In genomic region chr11:112163875-112164521, GRCh38 we compare ENCODE assay signal across 10 cellular contexts. TPM values are rescaled to one million over a fixed set of nuclear protein-coding genes. Genes with fewer than 3 reads are reported as not detected.
DNase-seq lines count a peak whose midpoint lies in the region; ATAC-seq, FAIRE-seq and TF ChIP-seq lines count a peak whose summit lies in the region.
"Had no signal": no experiment of that assay in that cellular context is flagged by ENCODE, and none has a peak within 500 bp of the region (broad histone marks: within the 10 kb centered on the region; RNA-seq: fewer than 3 reads in every experiment).

Gene IL18, minus strand, starts transcription at chr11:112164094. Its CDS starts 9,041 bp downstream, at chr11:112155053.

- H3K4me1 ChIP-seq in K562 (replicated peaks in 1 of 2; ENCODE audit: control insufficient read depth in 2 of 2, insufficient read depth in 2 of 2, low read length in 2 of 2) (peaks cover 8% of the 10 kb centered on the region in 2 experiments; a peak in 2 of 5 replicates), left lung (peaks cover 0 to 34% of the 10 kb centered on the region in 2 donors), tibial artery (no peaks in the 10 kb centered on the region)

- H3K36me3 Mint-ChIP-seq in T-helper 17 cell (ENCODE audit: low read depth) (peaks cover 13% of the 10 kb centered on the region), glutamatergic neuron (ENCODE audit: unreplicated experiment) (no peaks in the 10 kb centered on the region)

- no peak for TF ChIP-seq EP300 in K562 (IDR thresholded peaks at IDR 0.05; ENCODE audit: low read length)

- no peaks in the 10 kb centered on the region for H4K20me1 ChIP-seq in K562 (replicated peaks; ENCODE audit: control insufficient read depth, insufficient read depth, low read length)

- intact Hi-C loops in K562 (cut with micrococcal nuclease), result no loop called here
- intact Hi-C loops in left lung (cut with DNase I), result no loop called here
- intact Hi-C loops in tibial artery (cut with DNase I; ENCODE audit: low total_unique reads), result no loop called here

- H3K36me3 ChIP-seq in K562 (ENCODE audit: control insufficient read depth, insufficient read depth, low read length) (no peaks in the 10 kb centered on the region), left lung (no peaks in the 10 kb centered on the region), tibial artery (no peaks in the 10 kb centered on the region)

- DNase-seq in SIG-M5 treated with dmso at 0.1 percent for 504 hours (lab: John Stamatoyannopoulos, UW; ENCODE audit: unreplicated experiment) (peak; percentile 55), SIG-M5 (lab: John Stamatoyannopoulos, UW) (no peak), K562 (ENCODE audit: extremely low read depth in 1 of 4, low spot score in 3 of 4) (peak; percentile 22 to 55 (median 41)), left lung (peak; percentile 78 to 86), tibial artery (peak; percentile 41 to 67), T-helper 17 cell (no peak), glutamatergic neuron (no peak)

- H3K4me1 Mint-ChIP-seq in T-helper 17 cell, result peaks cover 13% of the 10 kb centered on the region
- no peaks in the 10 kb centered on the region for H3K4me1 Mint-ChIP-seq in glutamatergic neuron (ENCODE audit: low read depth, unreplicated experiment)

- H3K9me1 ChIP-seq in K562 (ENCODE audit: control insufficient read depth, insufficient read depth, low read length), result no peaks in the 10 kb centered on the region

- TF ChIP-seq CTCF in K562 (IDR thresholded peaks at IDR 0.05 in 2 of 3, conservative IDR thresholded peaks at IDR 0.05 in 1 of 3; ENCODE audit: insufficient read depth in 2 of 3, low read depth in 1 of 3, low read length in 3 of 3) (no peak), left lung (IDR thresholded peaks at IDR 0.05) (no peak), tibial artery (IDR thresholded peaks at IDR 0.05) (no peak), glutamatergic neuron (IDR thresholded peaks at IDR 0.05; ENCODE audit: partially characterized antibody, unreplicated experiment) (no peak)

- H3K27me3 Mint-ChIP-seq in T-helper 17 cell, result peaks cover 30% of the 10 kb centered on the region
- peaks cover 3% of the 10 kb centered on the region for H3K27me3 Mint-ChIP-seq in glutamatergic neuron (ENCODE audit: unreplicated experiment)

- peak; percentile 42; the same call in 1 of the 2 replicates for TF ChIP-seq POLR2A in K562 (conservative IDR thresholded peaks at IDR 0.05)

- ATAC-seq in K562 (peak; percentile 89), left lung (peak; percentile 92), T-helper 17 cell (no peak), GM21528 (IDR thresholded peaks at IDR 0.05; ENCODE audit: low FRiP score, unreplicated experiment) (no peak)

- peak within 1 kb of the TSS; percentile 72 for H3K4me2 ChIP-seq in K562 (ENCODE audit: insufficient read depth, low read length)

- H3K9ac ChIP-seq in K562 (ENCODE audit: insufficient read depth in 1 of 2, low read depth in 2 of 2, low read length in 2 of 2), result peak within 1 kb of the TSS; percentile 38 to 72

- H2AFZ ChIP-seq in K562 (ENCODE audit: low read depth, low read length), result peak within 1 kb of the TSS; percentile 85

- H3K79me2 ChIP-seq in K562 (ENCODE audit: control insufficient read depth, insufficient read depth, low read length), result no peaks in the 10 kb centered on the region

- TF ChIP-seq RAD21 in K562 (CRISPR knock-in tag; conservative IDR thresholded peaks at IDR 0.05 in 1 of 2, IDR thresholded peaks at IDR 0.05 in 1 of 2), result no peak

- H3K27ac Mint-ChIP-seq in T-helper 17 cell (no peak within 1 kb of the TSS), glutamatergic neuron (ENCODE audit: unreplicated experiment) (no peak within 1 kb of the TSS)

- FAIRE-seq in K562 (lab: Jason Lieb, UNC), result peak; percentile 15

- BruUV-seq in K562 (replicated peaks; lab: Mats Ljungman, UMichigan), result no TSS peak

- POLR2A ChIA-PET in K562 (lab: Yijun Ruan, JAX), result interaction anchor here (0.6 to 1.4 kb wide), 4 partner anchors 9 to 112 kb away, joined by 3 to 4 read pairs (median 4); partner anchors contain the start of gene BCO2

- H3K9me3 ChIP-seq in K562 (replicated peaks; ENCODE audit: control insufficient read depth, insufficient read depth, low read depth, low read length) (no peaks in the 10 kb centered on the region), left lung (no peaks in the 10 kb centered on the region), tibial artery (no peaks in the 10 kb centered on the region), T-helper 17 cell (ENCODE audit: control insufficient read depth, low read length, poor library complexity, severe bottlenecking) (no peaks in the 10 kb centered on the region)

- no peaks in the 10 kb centered on the region for H3K27me3 ChIP-seq in K562 (ENCODE audit: control insufficient read depth in 2 of 2, insufficient read depth in 2 of 2, low read length in 2 of 2)
- no peaks in the 10 kb centered on the region for H3K27me3 ChIP-seq in left lung
- no peaks in the 10 kb centered on the region for H3K27me3 ChIP-seq in tibial artery

- CTCF ChIA-PET in K562 (lab: Yijun Ruan, JAX; ENCODE audit: low intra/inter-chr PET ratio), result interaction anchor here (0.7 kb wide), 1 partner anchor 64 kb away, joined by 3 read pairs; no protein-coding TSS in a partner anchor

- H3K9me3 Mint-ChIP-seq in glutamatergic neuron (ENCODE audit: unreplicated experiment), result no peaks in the 10 kb centered on the region

- 23% methylated on average over 12 of the region's 12 CpGs for WGBS in K562 (ENCODE audit: insufficient coverage, low coverage, missing lambda C conversion rate)

- in situ Hi-C loops in K562 (cut with MboI), result no loop called here

- peak within 1 kb of the TSS; percentile 7; the same call in 1 of the 3 replicates for H3K27ac ChIP-seq in K562 (ENCODE audit: extremely low read depth, low read depth, low read length)
- H3K27ac ChIP-seq in left lung, result peak within 1 kb of the TSS; percentile 42 to 75
- H3K27ac ChIP-seq in tibial artery, result no peak within 1 kb of the TSS

- H3K4me3 ChIP-seq in K562 (peak within 1 kb of the TSS; percentile 17), left lung (peak within 1 kb of the TSS; percentile 17 to 30), tibial artery (peak within 1 kb of the TSS; percentile 7 to 18)

- H3K4me3 Mint-ChIP-seq in T-helper 17 cell, result no peak within 1 kb of the TSS
- H3K4me3 Mint-ChIP-seq in glutamatergic neuron (ENCODE audit: unreplicated experiment), result no peak within 1 kb of the TSS

TF ChIP-seq in K562, 482 proteins besides CTCF, POLR2A, EP300 and RAD21 (continues in another document):
- TF ChIP-seq CBX3 (IDR thresholded peaks at IDR 0.05; ENCODE audit: borderline replicate concordance in 1 of 2, low read length in 2 of 2) (0 out of 3 replicates have a peak, but pooled peaks of 1 of the 2 experiments have one; percentile 34), YY1 (IDR thresholded peaks at IDR 0.05; ENCODE audit: borderline replicate concordance in 1 of 3, control insufficient read depth in 1 of 3, extremely low read depth in 1 of 3, insufficient read depth in 3 of 3, insufficient read length in 1 of 3, insufficient replicate concordance in 2 of 3, low read depth in 1 of 3, low read length in 2 of 3) (peak in 1 of 3 experiments; percentile 31), ZFP91 (CRISPR knock-in tag; IDR thresholded peaks at IDR 0.05) (no peak), TRIM28 (IDR thresholded peaks at IDR 0.05) (peak; percentile 64; the same call in 1 of the 2 replicates), RBM15 (IDR thresholded peaks at IDR 0.05; ENCODE audit: insufficient read depth, low read length) (no peak), SIX5 (IDR thresholded peaks at IDR 0.05; ENCODE audit: borderline replicate concordance in 1 of 2, insufficient read depth in 1 of 2, low read depth in 1 of 2, low read length in 2 of 2) (no peak), MAZ (CRISPR knock-in tag; conservative IDR thresholded peaks at IDR 0.05 in 1 of 2, IDR thresholded peaks at IDR 0.05 in 1 of 2) (0 out of 4 replicates have a peak, but pooled peaks of 1 of the 2 experiments have one; percentile 17), CTBP1 (IDR thresholded peaks at IDR 0.05; ENCODE audit: borderline replicate concordance) (peak; percentile 27; the same call in 1 of the 2 replicates), ELF1 (tag; IDR thresholded peaks at IDR 0.05) (peak; percentile 57; the same call in 1 of the 2 replicates), ZBED1 (IDR thresholded peaks at IDR 0.05) (no peak), RBFOX2 (IDR thresholded peaks at IDR 0.05; ENCODE audit: low read depth, low read length) (peak; percentile 63), TOE1 (IDR thresholded peaks at IDR 0.05; ENCODE audit: borderline replicate concordance) (peak; percentile 14; the same call in 1 of the 2 replicates), TOE1 (CRISPR knock-in tag; IDR thresholded peaks at IDR 0.05; ENCODE audit: borderline replicate concordance, low read depth) (no peak)

RNA-seq across cellular contexts. Expression of gene IL18, which starts in this region (rescaled TPM):
- 1.2 and 1.8 TPM in 2 replicates for total RNA-seq in K562 (2011; cell fraction: chromatin; rRNA removed; ENCODE audit: low replicate concordance)
- total RNA-seq in K562 (2011; cell fraction: nucleolus; rRNA removed), result not detected in 2 replicates
- total RNA-seq in K562 (2011; cell fraction: nucleoplasm; rRNA removed), result 0.95 and 2.7 TPM in 2 replicates
- total RNA-seq in K562 (2014; rRNA removed), result 3.3 and 5.4 TPM in 2 replicates
- total RNA-seq in K562 (2014; rRNA removed; fragmentation: Illumina TruSeq; extraction: Trizol), result 7.9 and 9.0 TPM in 2 replicates
- 7.4 and 8.0 TPM in 2 replicates for total RNA-seq in K562 (2015; rRNA removed; fragmentation: Illumina TruSeq; extraction: Trizol)
- total RNA-seq in K562 (2021), result 3.5 and 6.0 TPM in 2 replicates
- 2.2 and 4.1 TPM in 2 replicates for polyA plus RNA-seq in K562 (2011; rRNA removed)
- 1.1 and 1.9 TPM in 2 replicates for polyA plus RNA-seq in K562 (2011; cell fraction: cytosol; rRNA removed)
- 0.62 and 1.1 TPM in 2 replicates for polyA plus RNA-seq in K562 (2011; cell fraction: nucleus; rRNA removed)
- 8.1 and 30.0 TPM in 2 replicates for polyA plus RNA-seq in K562 (2012)
- 10.0 TPM in 2 replicates for polyA plus RNA-seq in K562 (2014; fragmentation: Illumina TruSeq; extraction: Trizol)
- polyA plus RNA-seq in K562 (2014; fragmentation: Nextera tagmentation; extraction: Ambion mirVana), result 1 to 10 TPM; 5.9 to 6.1 TPM
- 7.4 and 8.9 TPM in 2 replicates for polyA plus RNA-seq in K562 (2014; rRNA removed)
- polyA minus RNA-seq in K562 (2011; rRNA and poly(A)+ RNA removed), result 1.2 and 1.6 TPM in 2 replicates
- polyA minus RNA-seq in K562 (2011; cell fraction: cytosol; rRNA and poly(A)+ RNA removed), result not detected in 2 replicates
- polyA minus RNA-seq in K562 (2011; cell fraction: nucleus; rRNA and poly(A)+ RNA removed), result 0.81 and 1.1 TPM in 2 replicates
- total RNA-seq in left lung, result 10 to 100 TPM; 35.8 to 46.0 TPM
- under 1 TPM; 0.57 to 0.94 TPM for total RNA-seq in T-helper 17 cell
- not detected for total RNA-seq in glutamatergic neuron (ENCODE audit: unreplicated experiment)
- total RNA-seq: A673, myocyte had no signal

Comparison
In these comparisons a context has a peak if more than half of its experiments do, and no peak if none do; other contexts are left out.
1. DNase-seq: peak in SIG-M5 treated with dmso at 0.1 percent for 504 hours (single experiment), K562 (4 of 4), left lung (2 of 2) and tibial artery (2 of 2); none in SIG-M5 (single experiment), T-helper 17 cell (0 of 3) and glutamatergic neuron (single experiment).
2. ATAC-seq: peak in K562 (single experiment) and left lung (single experiment); none in T-helper 17 cell (single experiment) and GM21528 (single experiment).
3. H3K27ac ChIP-seq: peak in K562 (single experiment) and left lung (2 of 2); none in tibial artery (0 of 2).
4. Peak in every context shown above with its lines, with median percentiles within 50 percentile points of each other: H3K4me3 ChIP-seq.